16 cellular contexts compared by ENCODE assay signal in the genomic region with DNA sequence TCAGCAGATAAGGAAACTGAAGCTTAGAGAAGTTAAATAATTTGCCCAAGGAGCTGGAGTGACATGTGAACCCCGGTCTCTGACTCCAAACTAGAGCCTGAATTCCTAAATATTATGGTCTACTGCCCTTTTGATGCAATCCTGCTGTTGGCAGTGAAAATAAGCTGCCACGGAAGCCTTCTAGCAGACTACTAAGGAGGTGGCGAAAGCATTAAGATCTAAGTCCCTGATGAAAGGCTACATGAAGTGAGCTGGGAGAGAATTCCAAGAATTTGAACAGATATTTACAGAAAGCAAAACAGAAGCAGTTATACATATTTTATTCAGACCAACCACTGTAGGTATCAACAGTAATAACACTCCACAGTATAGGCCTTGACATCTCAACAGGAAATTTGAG. TPM values are rescaled to one million over a fixed set of nuclear protein-coding genes. Genes with fewer than 3 reads are reported as not detected.
A peak's percentile ranks its signal among the peaks of the same experiment; 100 is the strongest.
DNase-seq lines count a peak whose midpoint lies in the region; ATAC-seq and TF ChIP-seq lines count a peak whose summit lies in the region.
"Had no signal": no experiment of that assay in that cellular context is flagged by ENCODE, and none has a peak within 500 bp of the region (broad histone marks: within the 10 kb centered on the region; RNA-seq: fewer than 3 reads in every experiment).

No MANE protein-coding gene starts in this region.

- no peaks in the 10 kb centered on the region for H3K27me3 ChIP-seq in IMR-90 (ENCODE audit: control insufficient read depth, insufficient read depth, low read length)
- H3K27me3 ChIP-seq in breast epithelium, result no peaks in the 10 kb centered on the region
- H3K27me3 ChIP-seq in sigmoid colon, result no peaks in the 10 kb centered on the region

- H4K20me1 ChIP-seq in IMR-90 (ENCODE audit: insufficient read depth, low read length), result no peaks in the 10 kb centered on the region

- peaks cover 5% of the 10 kb centered on the region; the same call in 1 of the 2 replicates for H3K9me1 ChIP-seq in IMR-90 (ENCODE audit: insufficient read depth, low read length)

- no peak overlapping the region for H4K8ac ChIP-seq in IMR-90 (ENCODE audit: low read depth in 2 of 2, low read length in 2 of 2)

- H4K5ac ChIP-seq in IMR-90 (ENCODE audit: low read depth, low read length), result no peak overlapping the region

- H3K56ac ChIP-seq in IMR-90 (ENCODE audit: extremely low read depth, insufficient read depth, low read length), result no peak overlapping the region

- peak; percentile 63 for ATAC-seq in IMR-90 (ENCODE audit: low read depth)
- ATAC-seq in GM19324 (IDR thresholded peaks at IDR 0.05; ENCODE audit: low FRiP score, unreplicated experiment), result no peak
- ATAC-seq: GM12878, HCT116 had no signal

- H3K4me1 ChIP-seq in IMR-90 (ENCODE audit: control insufficient read depth, insufficient read depth, low read length) (no peaks in the 10 kb centered on the region), breast epithelium (no peaks in the 10 kb centered on the region), sigmoid colon (no peaks in the 10 kb centered on the region)
- H3K4me1 ChIP-seq: Caco-2 had no signal

- BruUV-seq in IMR-90 (replicated peaks; lab: Mats Ljungman, UMichigan), result no TSS peak

- no peak overlapping the region for H2BK5ac ChIP-seq in IMR-90 (ENCODE audit: low read depth, low read length, poor library complexity, severe bottlenecking)

- CTCF ChIA-PET in IMR-90 (lab: Yijun Ruan, JAX), result interaction anchor here (0.6 kb wide), 1 partner anchor 219 kb away, joined by 4 read pairs; no protein-coding TSS in a partner anchor

- no peak overlapping the region for H2BK120ac ChIP-seq in IMR-90 (ENCODE audit: low read depth, low read length)

- no peak overlapping the region for H3K9ac ChIP-seq in IMR-90 (ENCODE audit: low read depth, low read length)
- H3K9ac ChIP-seq: GM23248 had no signal

- H2AK9ac ChIP-seq in IMR-90 (replicated peaks; ENCODE audit: low read depth, low read length, poor library complexity), result no peak overlapping the region

- no peak overlapping the region for H3K18ac ChIP-seq in IMR-90 (ENCODE audit: low read depth, low read length)

- dilution Hi-C loops in IMR-90 (cut with HindIII; ENCODE audit: low sequenced_read_pairs, unreplicated experiment), result no loop called here

- no peak overlapping the region for H3K4me3 ChIP-seq in IMR-90 (ENCODE audit: insufficient read depth, low read depth, low read length)
- no peak overlapping the region for H3K4me3 ChIP-seq in retinal pigment epithelial cell (ENCODE audit: low read length)
- H3K4me3 ChIP-seq in breast epithelium, result no peak overlapping the region
- no peak overlapping the region for H3K4me3 ChIP-seq in sigmoid colon
- H3K4me3 ChIP-seq: GM12878, GM23248 had no signal

- H2AFZ ChIP-seq in IMR-90 (replicated peaks; ENCODE audit: low read length, poor library complexity), result no peak overlapping the region
- H2AFZ ChIP-seq: GM23248 had no signal

- H3K9me3 ChIP-seq in IMR-90 (ENCODE audit: control insufficient read depth, insufficient read depth, low read length) (no peaks in the 10 kb centered on the region), breast epithelium (no peaks in the 10 kb centered on the region), sigmoid colon (no peaks in the 10 kb centered on the region)
- H3K9me3 ChIP-seq: Caco-2 had no signal

- no peaks in the 10 kb centered on the region for H3K79me1 ChIP-seq in IMR-90 (ENCODE audit: low read depth in 1 of 2, low read length in 2 of 2)

- H2BK15ac ChIP-seq in IMR-90 (ENCODE audit: low read depth, low read length), result no peak overlapping the region

- 0 out of 2 replicates have a peak overlapping the region, but pooled peaks have one; percentile 41 for H3K14ac ChIP-seq in IMR-90 (replicated peaks; ENCODE audit: low read depth, low read length)

- intact Hi-C loops in IMR-90 (cut with micrococcal nuclease), result no loop called here
- intact Hi-C loops in breast epithelium (cut with DNase I; ENCODE audit: low total_unique reads), result no loop called here
- intact Hi-C loops in sigmoid colon (cut with DNase I), result no loop called here

- TF ChIP-seq CTCF in IMR-90 (conservative IDR thresholded peaks at IDR 0.05; ENCODE audit: low read depth, low read length) (no peak), retinal pigment epithelial cell (conservative IDR thresholded peaks at IDR 0.05; ENCODE audit: low read depth, low read length) (no peak), breast epithelium (IDR thresholded peaks at IDR 0.05) (no peak), sigmoid colon (IDR thresholded peaks at IDR 0.05) (no peak)

- in situ Hi-C loops in IMR-90 (cut with MboI; ENCODE audit: low sequenced_read_pairs), result no loop called here

- no peak overlapping the region for H2AK5ac ChIP-seq in IMR-90 (ENCODE audit: low read depth, low read length)

- no peak overlapping the region for H3K27ac ChIP-seq in IMR-90 (ENCODE audit: insufficient read depth, low read length)
- no peak overlapping the region for H3K27ac ChIP-seq in breast epithelium
- H3K27ac ChIP-seq in sigmoid colon, result no peak overlapping the region
- H3K27ac ChIP-seq: GM23248, HL-60 had no signal

- TF ChIP-seq POLR2A in IMR-90 (IDR thresholded peaks at IDR 0.05; ENCODE audit: low read depth, low read length) (no peak), breast epithelium (IDR thresholded peaks at IDR 0.05) (no peak), sigmoid colon (IDR thresholded peaks at IDR 0.05) (no peak)

- H2BK20ac ChIP-seq in IMR-90 (ENCODE audit: low read depth, low read length), result no peak overlapping the region

- TF ChIP-seq RAD21 in IMR-90 (IDR thresholded peaks at IDR 0.05; ENCODE audit: low read length), result no peak

- no peak overlapping the region for H3K4ac ChIP-seq in IMR-90 (ENCODE audit: low read depth, low read length)

- no peak overlapping the region for H3K23ac ChIP-seq in IMR-90 (ENCODE audit: low read depth, low read length)

- H4K91ac ChIP-seq in IMR-90 (ENCODE audit: insufficient read depth, low read depth, low read length), result no peak overlapping the region

- DNase-seq in IMR-90 (no peak), astrocyte of the hippocampus (ENCODE audit: low read depth, low spot score) (peak; percentile 15), iris pigment epithelial cell (ENCODE audit: low read depth) (peak; percentile 31), retinal pigment epithelial cell (ENCODE audit: low read depth) (peak; percentile 64), breast epithelium (ENCODE audit: low spot score in 2 of 2) (no peak), DMS153 treated with DMSO at 0.1 percent for 48 hours (lab: John Stamatoyannopoulos, UW; ENCODE audit: unreplicated experiment) (no peak), sigmoid colon (no peak)
- DNase-seq: Caco-2; CD8-positive, alpha-beta memory T cell; GM23248 had no signal

- H3K36me3 ChIP-seq in IMR-90 (ENCODE audit: control insufficient read depth, insufficient read depth, low read length) (peaks cover 2% of the 10 kb centered on the region; the same call in 1 of the 2 replicates), breast epithelium (no peaks in the 10 kb centered on the region), sigmoid colon (peaks cover 0 to 3% (median 0%) of the 10 kb centered on the region in 4 donors)

- TF ChIP-seq EP300 in sigmoid colon (IDR thresholded peaks at IDR 0.05), result no peak

- no peak overlapping the region for H3K4me2 ChIP-seq in IMR-90 (ENCODE audit: low read depth, low read length)

- POLR2A ChIA-PET in IMR-90 (lab: Charles Lee; ENCODE audit: unreplicated experiment), result no interaction called here

- no CpG with 5 or more reads among the region's 3 CpGs for WGBS in IMR-90 (ENCODE audit: extremely low coverage in 2 of 2, insufficient read length in 1 of 2), 2 experiments
- 59 to 61% methylated on average over 3 of the region's 3 CpGs for WGBS in sigmoid colon, 2 donors

TF ChIP-seq in IMR-90, 13 proteins besides CTCF, POLR2A, EP300 and RAD21 (continues in another document):
- TF ChIP-seq FOS (IDR thresholded peaks at IDR 0.05; ENCODE audit: low read depth, low read length) (no peak), NFE2L2 (IDR thresholded peaks at IDR 0.05; ENCODE audit: low read depth, low read length) (no peak)
- TF ChIP-seq, protein P1, sequence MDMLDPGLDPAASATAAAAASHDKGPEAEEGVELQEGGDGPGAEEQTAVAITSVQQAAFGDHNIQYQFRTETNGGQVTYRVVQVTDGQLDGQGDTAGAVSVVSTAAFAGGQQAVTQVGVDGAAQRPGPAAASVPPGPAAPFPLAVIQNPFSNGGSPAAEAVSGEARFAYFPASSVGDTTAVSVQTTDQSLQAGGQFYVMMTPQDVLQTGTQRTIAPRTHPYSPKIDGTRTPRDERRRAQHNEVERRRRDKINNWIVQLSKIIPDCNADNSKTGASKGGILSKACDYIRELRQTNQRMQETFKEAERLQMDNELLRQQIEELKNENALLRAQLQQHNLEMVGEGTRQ (IDR thresholded peaks at IDR 0.05; ENCODE audit: low read depth, low read length), result no peak

RNA-seq across cellular contexts. Expression of a gene that starts 28.1 kb away (rescaled TPM):
- 5.7 and 11.1 TPM in 2 replicates for total RNA-seq in IMR-90 (2012; rRNA removed)
- polyA plus RNA-seq in IMR-90 (2012; rRNA removed), result 4.9 and 6.6 TPM in 2 replicates
- 3.5 and 4.1 TPM in 2 replicates for polyA plus RNA-seq in IMR-90 (2012; cell fraction: cytosol; rRNA removed)
- polyA plus RNA-seq in IMR-90 (2012; cell fraction: nucleus; rRNA removed; ENCODE audit: low replicate concordance), result 5.0 and 6.1 TPM in 2 replicates
- total RNA-seq in breast epithelium, result 10 to 100 TPM in 2 of 3 donors, 1 to 10 TPM in 1; 8.5 to 18.1 (median 13.8) TPM
- total RNA-seq in sigmoid colon, result 10 to 100 TPM in 2 of 4 donors, 1 to 10 TPM in 2; 8.6 to 16.8 (median 10.5) TPM
- 10 to 100 TPM; 10.9 to 13.8 (median 12.2) TPM for polyA plus RNA-seq in sigmoid colon

RNA-seq across cellular contexts. Expression of a gene that starts 31.4 kb away (rescaled TPM):
- not detected in 2 replicates for total RNA-seq in IMR-90 (2012; rRNA removed)
- not detected in 2 replicates for polyA plus RNA-seq in IMR-90 (2012; rRNA removed)
- 0.03 TPM in 1 of 2 replicates, not detected in the other for polyA plus RNA-seq in IMR-90 (2012; cell fraction: cytosol; rRNA removed)
- polyA plus RNA-seq in IMR-90 (2012; cell fraction: nucleus; rRNA removed; ENCODE audit: low replicate concordance), result 0.18 TPM in 1 of 2 replicates, not detected in the other
- total RNA-seq in breast epithelium, result 1 to 10 TPM in 2 of 3 donors, under 1 TPM in 1; 0.98 to 4.2 (median 1.8) TPM
- 1 to 10 TPM in 2 of 4 donors, under 1 TPM in 2; 0.66 to 2.2 (median 1.0) TPM for total RNA-seq in sigmoid colon
- 1 to 10 TPM in 1 of 3 donors, under 1 TPM in 1, not detected in 1; 0.13 to 1.2 TPM for polyA plus RNA-seq in sigmoid colon
- total RNA-seq: GM23248 had no signal
- polyA plus RNA-seq: BJ, CD14-positive monocyte had no signal

RNA-seq across cellular contexts. Expression of a gene that starts 52.4 kb away (rescaled TPM):
- total RNA-seq in IMR-90 (2012; rRNA removed) (220 and 300 TPM in 2 replicates), breast epithelium (10 to 100 TPM; 55.1 to 67.8 (median 64.5) TPM), sigmoid colon (10 to 100 TPM; 24.9 to 45.3 (median 36.1) TPM)
- polyA plus RNA-seq in IMR-90 (2012; rRNA removed) (37.7 and 40.3 TPM in 2 replicates), sigmoid colon (10 to 100 TPM in 2 of 3 donors, 1 to 10 TPM in 1; 8.4 to 18.5 (median 13.2) TPM)
- polyA plus RNA-seq in IMR-90 (2012; cell fraction: cytosol; rRNA removed), result 4.6 and 5.3 TPM in 2 replicates
- polyA plus RNA-seq in IMR-90 (2012; cell fraction: nucleus; rRNA removed; ENCODE audit: low replicate concordance), result 4.5 and 46.7 TPM in 2 replicates

Comparison
In these comparisons a context has a peak if more than half of its experiments do, and no peak if none do; other contexts are left out.
1. DNase-seq: peak in astrocyte of the hippocampus (single experiment), iris pigment epithelial cell (single experiment) and retinal pigment epithelial cell (single experiment); none in IMR-90 (single experiment), breast epithelium (0 of 2), DMS153 treated with DMSO at 0.1 percent for 48 hours (single experiment) and sigmoid colon (single experiment).